ENCODE assay signal across 10 cellular contexts in genomic region chr7:121278120-121279021, GRCh38. TPM values are rescaled to one million over a fixed set of nuclear protein-coding genes. Genes with fewer than 3 reads are reported as not detected.
DNase-seq lines count a peak whose midpoint lies in the region; ATAC-seq, FAIRE-seq and TF ChIP-seq lines count a peak whose summit lies in the region.
"Had no signal": no experiment of that assay in that cellular context is flagged by ENCODE, and none has a peak within 500 bp of the region (broad histone marks: within the 10 kb centered on the region; RNA-seq: fewer than 3 reads in every experiment).

No MANE protein-coding gene starts in this region.

- peaks cover 4% of the 10 kb centered on the region in 2 donors for H3K36me3 Mint-ChIP-seq in activated naive CD4-positive, alpha-beta T cell treated with anti-CD3 and anti-CD28 coated beads, Interleukin-2, amount 50 U/mL, for 72 hours
- H3K36me3 Mint-ChIP-seq in activated naive CD4-positive, alpha-beta T cell treated with anti-CD3 and anti-CD28 coated beads, Interleukin-2, amount 10 ng/mL, durations not matched to agents 7 days and 5 days = no peaks in the 10 kb centered on the region
- H3K36me3 Mint-ChIP-seq in activated CD8-positive, alpha-beta T cell treated with anti-CD3 and anti-CD28 coated beads for 36 hours (ENCODE audit: low read depth) = no peaks in the 10 kb centered on the region
- H3K36me3 Mint-ChIP-seq: CD4-positive, CD25-positive, alpha-beta regulatory T cell had no signal

- intact Hi-C loops in activated CD8-positive, alpha-beta T cell treated with anti-CD3 and anti-CD28 coated beads for 36 hours (cut with micrococcal nuclease) = no loop called here

- H3K27me3 Mint-ChIP-seq in activated naive CD4-positive, alpha-beta T cell treated with anti-CD3 and anti-CD28 coated beads, Interleukin-2, amount 10 ng/mL, durations not matched to agents 7 days and 5 days = no peaks in the 10 kb centered on the region
- peaks cover 28% of the 10 kb centered on the region for H3K27me3 Mint-ChIP-seq in activated CD8-positive, alpha-beta T cell treated with anti-CD3 and anti-CD28 coated beads for 36 hours

- no peaks in the 10 kb centered on the region for H3K4me1 ChIP-seq in HAP-1

- peak; percentile 92 to 95 for ATAC-seq in activated naive CD4-positive, alpha-beta T cell treated with anti-CD3 and anti-CD28 coated beads, Interleukin-2, amount 50 U/mL, for 72 hours
- peak; percentile 99 for ATAC-seq in HG03097 (IDR thresholded peaks at IDR 0.05; ENCODE audit: low FRiP score, unreplicated experiment)
- peak; percentile 89 for ATAC-seq in activated CD8-positive, alpha-beta T cell treated with anti-CD3 and anti-CD28 coated beads for 36 hours

- in situ Hi-C loops in HAP-1 (cut with MboI; ENCODE audit: low sequenced_read_pairs) = no loop called here

- H3K4me3 Mint-ChIP-seq in activated naive CD4-positive, alpha-beta T cell treated with anti-CD3 and anti-CD28 coated beads, Interleukin-2, amount 10 ng/mL, durations not matched to agents 7 days and 5 days = no peak overlapping the region
- no peak overlapping the region for H3K4me3 Mint-ChIP-seq in activated CD8-positive, alpha-beta T cell treated with anti-CD3 and anti-CD28 coated beads for 36 hours
- H3K4me3 Mint-ChIP-seq: CD4-positive, CD25-positive, alpha-beta regulatory T cell had no signal

- no peak for DNase-seq in activated naive CD4-positive, alpha-beta T cell treated with anti-CD3 and anti-CD28 coated beads, Interleukin-2, amount 50 U/mL, for 72 hours (ENCODE audit: low spot score in 2 of 2)
- no peak for DNase-seq in activated naive CD4-positive, alpha-beta T cell treated with anti-CD3 and anti-CD28 coated beads, Interleukin-2, amount 10 ng/mL, durations not matched to agents 7 days and 5 days
- DNase-seq in activated CD8-positive, alpha-beta T cell treated with anti-CD3 and anti-CD28 coated beads for 36 hours = no peak
- DNase-seq in urothelium cell line (ENCODE audit: low spot score) (peak; percentile 6), NCI-H2107 treated with DMSO at 0.1 percent for 48 hours (lab: John Stamatoyannopoulos, UW; ENCODE audit: unreplicated experiment) (no peak), HAP-1 (ENCODE audit: low spot score in 2 of 2) (no peak), UCSD-AML1 (lab: John Stamatoyannopoulos, UW; ENCODE audit: unreplicated experiment) (no peak)

- no peak overlapping the region for H3K4me3 ChIP-seq in HAP-1

- H3K9me3 ChIP-seq in HAP-1 = no peaks in the 10 kb centered on the region

- peak overlapping the region in 1 of 2 donors; percentile 39 for H3K27ac Mint-ChIP-seq in activated naive CD4-positive, alpha-beta T cell treated with anti-CD3 and anti-CD28 coated beads, Interleukin-2, amount 50 U/mL, for 72 hours
- no peak overlapping the region for H3K27ac Mint-ChIP-seq in activated naive CD4-positive, alpha-beta T cell treated with anti-CD3 and anti-CD28 coated beads, Interleukin-2, amount 10 ng/mL, durations not matched to agents 7 days and 5 days
- peak overlapping the region; percentile 67 for H3K27ac Mint-ChIP-seq in activated CD8-positive, alpha-beta T cell treated with anti-CD3 and anti-CD28 coated beads for 36 hours
- H3K27ac Mint-ChIP-seq: CD4-positive, CD25-positive, alpha-beta regulatory T cell had no signal

- CTCF ChIA-PET in activated naive CD4-positive, alpha-beta T cell treated with anti-CD3 and anti-CD28 coated beads, Interleukin-2, amount 10 ng/mL, durations not matched to agents 7 days and 5 days (lab: Charles Lee) = interaction anchor here (0.9 kb wide), 1 partner anchor 16 kb away, joined by 3 read pairs; no protein-coding TSS in a partner anchor
- CTCF ChIA-PET in activated CD8-positive, alpha-beta T cell treated with anti-CD3 and anti-CD28 coated beads for 36 hours (lab: Charles Lee) = interaction anchor here (0.6 to 1.2 kb wide), 3 partner anchors 15 to 118 kb away, joined by 3 to 4 read pairs (median 3); partner anchors contain the start of gene FAM3C

- H3K9me3 Mint-ChIP-seq in activated naive CD4-positive, alpha-beta T cell treated with anti-CD3 and anti-CD28 coated beads, Interleukin-2, amount 50 U/mL, for 72 hours = peaks cover 6 to 13% of the 10 kb centered on the region in 2 donors
- H3K9me3 Mint-ChIP-seq in activated naive CD4-positive, alpha-beta T cell treated with anti-CD3 and anti-CD28 coated beads, Interleukin-2, amount 10 ng/mL, durations not matched to agents 7 days and 5 days = no peaks in the 10 kb centered on the region
- no peaks in the 10 kb centered on the region for H3K9me3 Mint-ChIP-seq in activated CD8-positive, alpha-beta T cell treated with anti-CD3 and anti-CD28 coated beads for 36 hours

- H3K27me3 ChIP-seq in HAP-1 (ENCODE audit: low read depth) = peaks cover 5% of the 10 kb centered on the region

- H3K36me3 ChIP-seq in HAP-1 (replicated peaks) = no peaks in the 10 kb centered on the region

- POLR2A ChIA-PET in activated CD8-positive, alpha-beta T cell treated with anti-CD3 and anti-CD28 coated beads for 36 hours (lab: Charles Lee) = no interaction called here

- TF ChIP-seq CTCF in activated CD8-positive, alpha-beta T cell treated with anti-CD3 and anti-CD28 coated beads for 36 hours (IDR thresholded peaks at IDR 0.05) = no peak

- FAIRE-seq in urothelium cell line (lab: Jason Lieb, UNC) = no peak

- no peaks in the 10 kb centered on the region for H3K4me1 Mint-ChIP-seq in activated naive CD4-positive, alpha-beta T cell treated with anti-CD3 and anti-CD28 coated beads, Interleukin-2, amount 10 ng/mL, durations not matched to agents 7 days and 5 days
- peaks cover 20% of the 10 kb centered on the region for H3K4me1 Mint-ChIP-seq in activated CD8-positive, alpha-beta T cell treated with anti-CD3 and anti-CD28 coated beads for 36 hours (ENCODE audit: low read depth)
- H3K4me1 Mint-ChIP-seq: CD4-positive, CD25-positive, alpha-beta regulatory T cell had no signal

RNA-seq across cellular contexts. Expression of gene WNT16, which starts 50.4 kb away (rescaled TPM):
- not detected for total RNA-seq in activated naive CD4-positive, alpha-beta T cell treated with anti-CD3 and anti-CD28 coated beads, Interleukin-2, amount 50 U/mL, for 72 hours
- not detected for total RNA-seq in activated CD8-positive, alpha-beta T cell treated with anti-CD3 and anti-CD28 coated beads for 36 hours
- total RNA-seq: CD4-positive, CD25-positive, alpha-beta regulatory T cell; pulmonary artery endothelial cell had no signal
